ENCODE assay signal across 8 cellular contexts in genomic region chr7:150778738-150779301, GRCh38. TPM values are rescaled to one million over a fixed set of nuclear protein-coding genes. Genes with fewer than 3 reads are reported as not detected.
A peak's percentile ranks its signal among the peaks of the same experiment; 100 is the strongest.
DNase-seq lines count a peak whose midpoint lies in the region; ATAC-seq lines count a peak whose summit lies in the region.

No MANE protein-coding gene starts in this region.

- H2AK5ac ChIP-seq in mesenchymal stem cell (ENCODE audit: low read length, severe bottlenecking): no peak overlapping the region

- no peak overlapping the region for H3K14ac ChIP-seq in mesenchymal stem cell (ENCODE audit: low read length in 2 of 2)

- no peak overlapping the region for H2BK15ac ChIP-seq in mesenchymal stem cell (ENCODE audit: low read depth, poor library complexity, severe bottlenecking)

- H3K4me3 ChIP-seq in CD8-positive, alpha-beta memory T cell (ENCODE audit: low read length): no peak overlapping the region
- no peak overlapping the region for H3K4me3 ChIP-seq in mesenchymal stem cell (ENCODE audit: insufficient read depth in 1 of 2, low read depth in 1 of 2, low read length in 2 of 2)

- no peaks in the 10 kb centered on the region for H3K36me3 ChIP-seq in CD8-positive, alpha-beta memory T cell (ENCODE audit: insufficient read depth, low read length)
- H3K36me3 ChIP-seq in mesenchymal stem cell (ENCODE audit: control insufficient read depth in 1 of 2, insufficient read depth in 2 of 2, low read depth in 1 of 2, low read length in 2 of 2): no peaks in the 10 kb centered on the region

- no peak overlapping the region for H3K4me2 ChIP-seq in mesenchymal stem cell (ENCODE audit: low read length, poor library complexity, severe bottlenecking)

- POLR2A ChIA-PET in CD8-positive, alpha-beta memory T cell (lab: Charles Lee): no interaction called here
- POLR2A ChIA-PET in activated CD4-positive, alpha-beta memory T cell treated with anti-CD3 and anti-CD28 coated beads, Interleukin-2, amount 10 ng/mL, durations not matched to agents 7 days and 5 days (lab: Charles Lee): no interaction called here

- no peak overlapping the region for H4K91ac ChIP-seq in mesenchymal stem cell (ENCODE audit: low read length)

- peaks cover 4 to 11% (median 5%) of the 10 kb centered on the region in 3 donors for H3K4me1 Mint-ChIP-seq in CD8-positive, alpha-beta memory T cell
- no peaks in the 10 kb centered on the region for H3K4me1 Mint-ChIP-seq in activated CD4-positive, alpha-beta memory T cell treated with anti-CD3 and anti-CD28 coated beads, Interleukin-2, amount 10 ng/mL, durations not matched to agents 7 days and 5 days

- H3K9me3 Mint-ChIP-seq in CD8-positive, alpha-beta memory T cell: peaks cover 0 to 9% (median 5%) of the 10 kb centered on the region in 5 donors
- peaks cover 3% of the 10 kb centered on the region for H3K9me3 Mint-ChIP-seq in activated CD4-positive, alpha-beta memory T cell treated with anti-CD3 and anti-CD28 coated beads, Interleukin-2, amount 10 ng/mL, durations not matched to agents 7 days and 5 days

- no peak overlapping the region for H2BK120ac ChIP-seq in mesenchymal stem cell (ENCODE audit: low read depth, low read length)

- no peak overlapping the region for H4K8ac ChIP-seq in mesenchymal stem cell (ENCODE audit: low read length)

- peaks cover 0 to 10% (median 0%) of the 10 kb centered on the region in 3 donors for H3K36me3 Mint-ChIP-seq in CD8-positive, alpha-beta memory T cell
- peaks cover 3% of the 10 kb centered on the region for H3K36me3 Mint-ChIP-seq in activated CD4-positive, alpha-beta memory T cell treated with anti-CD3 and anti-CD28 coated beads, Interleukin-2, amount 10 ng/mL, durations not matched to agents 7 days and 5 days (ENCODE audit: low read depth)

- CTCF ChIA-PET in CD8-positive, alpha-beta memory T cell (lab: Charles Lee): interaction anchor here (0.6 to 1.9 kb wide), 10 partner anchors 10 to 425 kb away, joined by 3 to 12 read pairs (median 3); no protein-coding TSS in a partner anchor
- CTCF ChIA-PET in activated CD4-positive, alpha-beta memory T cell treated with anti-CD3 and anti-CD28 coated beads, Interleukin-2, amount 10 ng/mL, durations not matched to agents 7 days and 5 days (lab: Charles Lee): interaction anchor here (0.6 to 1.4 kb wide), 21 partner anchors 9 to 372 kb away, joined by 3 to 16 read pairs (median 4); partner anchors contain the start of genes FASTK and GIMAP4

- ATAC-seq in HG02798 (IDR thresholded peaks at IDR 0.05; ENCODE audit: poor library complexity, unreplicated experiment) (peak; percentile 71), GM18519 (IDR thresholded peaks at IDR 0.05; ENCODE audit: low FRiP score, unreplicated experiment) (no peak)

- H3K23ac ChIP-seq in mesenchymal stem cell (ENCODE audit: low read length in 2 of 2): no peak overlapping the region

- H3K27ac ChIP-seq in CD8-positive, alpha-beta memory T cell (ENCODE audit: low read depth, low read length): no peak overlapping the region
- H3K27ac ChIP-seq in mesenchymal stem cell (ENCODE audit: low read length, poor library complexity, severe bottlenecking): no peak overlapping the region

- no peaks in the 10 kb centered on the region for H3K79me1 ChIP-seq in mesenchymal stem cell (replicated peaks; ENCODE audit: low read length, poor library complexity, severe bottlenecking)

- peaks cover 4% of the 10 kb centered on the region for H3K27me3 ChIP-seq in CD8-positive, alpha-beta memory T cell (ENCODE audit: insufficient read depth, low read length, poor library complexity, severe bottlenecking)
- peaks cover 0 to 5% of the 10 kb centered on the region in 2 experiments for H3K27me3 ChIP-seq in mesenchymal stem cell (ENCODE audit: control insufficient read depth in 1 of 2, insufficient read depth in 1 of 2, low read length in 2 of 2)

- peak overlapping the region; percentile 28 for H3K9ac ChIP-seq in mesenchymal stem cell (ENCODE audit: low read length)

- peaks cover 5% of the 10 kb centered on the region for H3K4me1 ChIP-seq in CD8-positive, alpha-beta memory T cell (ENCODE audit: insufficient read depth, low read length)
- no peaks in the 10 kb centered on the region for H3K4me1 ChIP-seq in mesenchymal stem cell (ENCODE audit: control insufficient read depth, insufficient read depth, low read depth, low read length)

- no peak overlapping the region for H2BK5ac ChIP-seq in mesenchymal stem cell (ENCODE audit: low read depth, low read length, poor library complexity, severe bottlenecking)

- 0% methylated on average over 5 of the region's 12 CpGs for whole genome bisulfite sequencing in mesenchymal stem cell

- H2BK12ac ChIP-seq in mesenchymal stem cell (ENCODE audit: low read length in 2 of 2): no peak overlapping the region

- no peak overlapping the region for H3K18ac ChIP-seq in mesenchymal stem cell (ENCODE audit: low read depth in 1 of 2, low read length in 2 of 2)

- peak; percentile 50 to 77 (median 58) for DNase-seq in CD8-positive, alpha-beta memory T cell
- peak; percentile 79 for DNase-seq in NCI-H526 treated with DMSO at 0.1 percent for 48 hours (lab: John Stamatoyannopoulos, UW)
- DNase-seq in activated CD4-positive, alpha-beta memory T cell treated with anti-CD3 and anti-CD28 coated beads, Interleukin-2, amount 10 ng/mL, durations not matched to agents 7 days and 5 days: peak; percentile 72
- DNase-seq in effector CD8-positive, alpha-beta T cell (lab: John Stamatoyannopoulos, UW): peak; percentile 56
- peak; percentile 73 for DNase-seq in mesenchymal stem cell
- peak; percentile 21 to 41 for DNase-seq in stimulated activated CD8-positive, alpha-beta memory T cell treated with anti-CD3 and anti-CD28 coated beads, Interleukin-15, amount 100 ng/mL, for 4 hours (ENCODE audit: low read depth in 2 of 2)

- no peak overlapping the region for H3K4ac ChIP-seq in mesenchymal stem cell (ENCODE audit: low read depth in 1 of 2, low read length in 2 of 2)

- no peak overlapping the region for H2AFZ ChIP-seq in mesenchymal stem cell (ENCODE audit: low read depth, low read length)

- H3K27me3 Mint-ChIP-seq in CD8-positive, alpha-beta memory T cell: peaks cover 1 to 14% of the 10 kb centered on the region in 2 donors
- peaks cover 24% of the 10 kb centered on the region for H3K27me3 Mint-ChIP-seq in activated CD4-positive, alpha-beta memory T cell treated with anti-CD3 and anti-CD28 coated beads, Interleukin-2, amount 10 ng/mL, durations not matched to agents 7 days and 5 days

- no peaks in the 10 kb centered on the region for H3K9me3 ChIP-seq in CD8-positive, alpha-beta memory T cell (ENCODE audit: low read length)
- no peaks in the 10 kb centered on the region for H3K9me3 ChIP-seq in mesenchymal stem cell (ENCODE audit: control insufficient read depth, low read length)

- H3K27ac Mint-ChIP-seq in CD8-positive, alpha-beta memory T cell: no peak overlapping the region
- H3K27ac Mint-ChIP-seq in activated CD4-positive, alpha-beta memory T cell treated with anti-CD3 and anti-CD28 coated beads, Interleukin-2, amount 10 ng/mL, durations not matched to agents 7 days and 5 days: no peak overlapping the region

- no peak overlapping the region for H3K4me3 Mint-ChIP-seq in CD8-positive, alpha-beta memory T cell
- H3K4me3 Mint-ChIP-seq in activated CD4-positive, alpha-beta memory T cell treated with anti-CD3 and anti-CD28 coated beads, Interleukin-2, amount 10 ng/mL, durations not matched to agents 7 days and 5 days: no peak overlapping the region

RNA-seq across cellular contexts. Expression of gene TMEM176B, which starts 21.3 kb away (rescaled TPM):
- under 1 TPM; 0.20 to 0.27 TPM for total RNA-seq in CD8-positive, alpha-beta memory T cell
- not detected for polyA plus RNA-seq in CD8-positive, alpha-beta memory T cell
- total RNA-seq in activated CD4-positive, alpha-beta memory T cell treated with anti-CD3 and anti-CD28 coated beads, Interleukin-2, amount 10 ng/mL, durations not matched to agents 7 days and 5 days: not detected
- 5.5 TPM for polyA plus RNA-seq in mesenchymal stem cell (2013, experiment 1 of 2)
- 5.8 TPM for polyA plus RNA-seq in mesenchymal stem cell (2013, experiment 2 of 2)

RNA-seq across cellular contexts. Expression of gene TMEM176A, which starts 21.7 kb away (rescaled TPM):
- total RNA-seq in CD8-positive, alpha-beta memory T cell: under 1 TPM in 1 of 2 experiments, not detected in 1; 0.26 TPM
- not detected for polyA plus RNA-seq in CD8-positive, alpha-beta memory T cell
- total RNA-seq in activated CD4-positive, alpha-beta memory T cell treated with anti-CD3 and anti-CD28 coated beads, Interleukin-2, amount 10 ng/mL, durations not matched to agents 7 days and 5 days: not detected
- 4.9 TPM for polyA plus RNA-seq in mesenchymal stem cell (2013, experiment 1 of 2)
- polyA plus RNA-seq in mesenchymal stem cell (2013, experiment 2 of 2): 4.5 TPM

RNA-seq across cellular contexts. Expression of gene GIMAP5, which starts 41.6 kb away (rescaled TPM):
- total RNA-seq in CD8-positive, alpha-beta memory T cell: 10 to 100 TPM; 63.9 to 70.4 TPM
- 475 TPM for polyA plus RNA-seq in CD8-positive, alpha-beta memory T cell
- 10 to 100 TPM; 83.9 to 84.3 TPM for total RNA-seq in activated CD4-positive, alpha-beta memory T cell treated with anti-CD3 and anti-CD28 coated beads, Interleukin-2, amount 10 ng/mL, durations not matched to agents 7 days and 5 days
- not detected for polyA plus RNA-seq in mesenchymal stem cell (2013, experiment 1 of 2)
- polyA plus RNA-seq in mesenchymal stem cell (2013, experiment 2 of 2): not detected
